In genomic region chr7:40489844-40490602, GRCh38 we compare ENCODE assay signal across 1 cellular context.
TF ChIP-seq lines count a peak whose summit lies in the region.

No MANE protein-coding gene starts in this region.

TF ChIP-seq in K562, 482 proteins besides CTCF, POLR2A, EP300 and RAD21 (continued from another document):
- no peak for TF ChIP-seq PRDM10 (IDR thresholded peaks at IDR 0.05; ENCODE audit: partially characterized antibody)
- TF ChIP-seq CHD7 (IDR thresholded peaks at IDR 0.05; ENCODE audit: low read depth, low read length) = no peak
- TF ChIP-seq PTBP1 (IDR thresholded peaks at IDR 0.05; ENCODE audit: low read depth, low read length) = no peak
- TF ChIP-seq ZNF23 (CRISPR knock-in tag; IDR thresholded peaks at IDR 0.05) = no peak
- no peak for TF ChIP-seq NR2F6 (CRISPR knock-in tag; IDR thresholded peaks at IDR 0.05)
- no peak for TF ChIP-seq ZNF785 (CRISPR knock-in tag; IDR thresholded peaks at IDR 0.05)
- TF ChIP-seq ZNF512 (tag; IDR thresholded peaks at IDR 0.05) = no peak
- TF ChIP-seq GATA2 (CRISPR knock-in tag; IDR thresholded peaks at IDR 0.05) = no peak
- TF ChIP-seq RFX1 (IDR thresholded peaks at IDR 0.05) = no peak
- TF ChIP-seq ZNF316 (IDR thresholded peaks at IDR 0.05) = no peak
- TF ChIP-seq LARP7 (IDR thresholded peaks at IDR 0.05) = no peak
- TF ChIP-seq ETS1 (conservative IDR thresholded peaks at IDR 0.05; ENCODE audit: control insufficient read depth, low read depth, low read length) = no peak
- no peak for TF ChIP-seq COPS2 (conservative IDR thresholded peaks at IDR 0.05)
- no peak for TF ChIP-seq USF1 (CRISPR knock-in tag; IDR thresholded peaks at IDR 0.05)
- no peak for TF ChIP-seq XRCC3 (IDR thresholded peaks at IDR 0.05)
